Comparison of ENCODE assay signal across 1 cellular context in genomic region chr12:38316391-38317129, GRCh38.
TF ChIP-seq lines count a peak whose summit lies in the region.

TSS of gene ALG10B (plus strand) at chr12:38316774. CDS start at chr12:38316894, 120 bp downstream.

TF ChIP-seq in K562, 482 proteins besides CTCF, POLR2A, EP300 and RAD21 (continued from another document and continues in another):
- no peak for TF ChIP-seq PKNOX1 (IDR thresholded peaks at IDR 0.05)
- no peak for TF ChIP-seq ZBTB17 (CRISPR knock-in tag; IDR thresholded peaks at IDR 0.05)
- no peak for TF ChIP-seq NR2C2 (CRISPR knock-in tag; IDR thresholded peaks at IDR 0.05)
- peak; percentile 66; the same call in 1 of the 2 replicates for TF ChIP-seq NR2C2 (tag; IDR thresholded peaks at IDR 0.05)
- TF ChIP-seq CHD1 (IDR thresholded peaks at IDR 0.05; ENCODE audit: low read length) = no peak
- TF ChIP-seq CBX1 (IDR thresholded peaks at IDR 0.05; ENCODE audit: low read depth) = peak; percentile 73; the same call in 1 of the 2 replicates
- TF ChIP-seq ARID1B (IDR thresholded peaks at IDR 0.05) = no peak
- no peak for TF ChIP-seq FUS (optimal IDR thresholded peaks at IDR 0.05; ENCODE audit: low read depth, low read length)
- TF ChIP-seq CREB1 (IDR thresholded peaks at IDR 0.05) = no peak; the same call in 1 of the 2 replicates
- TF ChIP-seq CREB1 (CRISPR knock-in tag; IDR thresholded peaks at IDR 0.05) = no peak
- TF ChIP-seq ZNF830 (CRISPR knock-in tag; IDR thresholded peaks at IDR 0.05) = no peak
- TF ChIP-seq BCLAF1 (IDR thresholded peaks at IDR 0.05; ENCODE audit: borderline replicate concordance in 1 of 2, control insufficient read depth in 1 of 2, low read depth in 2 of 2, low read length in 1 of 2) = 0 out of 4 replicates have a peak, but pooled peaks of 1 of the 2 experiments have one; percentile 43
- no peak for TF ChIP-seq CC2D1A (IDR thresholded peaks at IDR 0.05)
- no peak for TF ChIP-seq FOXA3 (CRISPR knock-in tag; conservative IDR thresholded peaks at IDR 0.05 in 1 of 2, IDR thresholded peaks at IDR 0.05 in 1 of 2)
- TF ChIP-seq DNMT1 (IDR thresholded peaks at IDR 0.05) = no peak
- TF ChIP-seq ZBTB49 (CRISPR knock-in tag; IDR thresholded peaks at IDR 0.05; ENCODE audit: borderline replicate concordance) = no peak
- no peak for TF ChIP-seq SP2 (IDR thresholded peaks at IDR 0.05; ENCODE audit: extremely low read depth, low read depth, low read length, poor library complexity, severe bottlenecking)
- no peak for TF ChIP-seq ETV6 (IDR thresholded peaks at IDR 0.05; ENCODE audit: borderline replicate concordance in 1 of 2, low read depth in 2 of 2, low read length in 1 of 2)
- no peak for TF ChIP-seq ETV6 (CRISPR knock-in tag; IDR thresholded peaks at IDR 0.05; ENCODE audit: borderline replicate concordance)
- TF ChIP-seq ZNF280A (IDR thresholded peaks at IDR 0.05; ENCODE audit: low read depth, partially characterized antibody) = no peak
- no peak for TF ChIP-seq TARDBP (IDR thresholded peaks at IDR 0.05)
- TF ChIP-seq DMBX1 (CRISPR knock-in tag; IDR thresholded peaks at IDR 0.05; ENCODE audit: borderline replicate concordance) = no peak
- no peak for TF ChIP-seq DDX20 (tag; IDR thresholded peaks at IDR 0.05; ENCODE audit: low read depth)
- no peak for TF ChIP-seq CBFB (CRISPR knock-in tag; IDR thresholded peaks at IDR 0.05)
- no peak for TF ChIP-seq MTF1 (CRISPR knock-in tag; IDR thresholded peaks at IDR 0.05; ENCODE audit: borderline replicate concordance)
- no peak for TF ChIP-seq PCBP2 (IDR thresholded peaks at IDR 0.05; ENCODE audit: low read depth, low read length, poor library complexity, severe bottlenecking)
- no peak for TF ChIP-seq SETDB1 (IDR thresholded peaks at IDR 0.05; ENCODE audit: low read length)
- no peak for TF ChIP-seq ZKSCAN1 (IDR thresholded peaks at IDR 0.05; ENCODE audit: low read depth, low read length)
- no peak for TF ChIP-seq RHOXF2B (CRISPR knock-in tag; conservative IDR thresholded peaks at IDR 0.05)
- no peak for TF ChIP-seq DEAF1 (CRISPR knock-in tag; IDR thresholded peaks at IDR 0.05)
- TF ChIP-seq SMARCE1 (IDR thresholded peaks at IDR 0.05) = no peak
- TF ChIP-seq RFX1 (IDR thresholded peaks at IDR 0.05) = no peak
- TF ChIP-seq SNIP1 (IDR thresholded peaks at IDR 0.05; ENCODE audit: low read depth) = no peak
- no peak for TF ChIP-seq ARID4B (CRISPR knock-in tag; IDR thresholded peaks at IDR 0.05)
- no peak for TF ChIP-seq NR2C1 (IDR thresholded peaks at IDR 0.05)
- no peak for TF ChIP-seq NR2C1 (tag; IDR thresholded peaks at IDR 0.05)
- no peak for TF ChIP-seq ZNF274 (IDR thresholded peaks at IDR 0.05; ENCODE audit: borderline replicate concordance, low read depth, low read length)
- peak; percentile 67 for TF ChIP-seq TAF1 (IDR thresholded peaks at IDR 0.05; ENCODE audit: control insufficient read depth, extremely low read depth, insufficient read depth, low read length, severe bottlenecking)
- no peak for TF ChIP-seq ETS1 (conservative IDR thresholded peaks at IDR 0.05; ENCODE audit: control insufficient read depth, low read depth, low read length)
- TF ChIP-seq SLC30A9 (CRISPR knock-in tag; IDR thresholded peaks at IDR 0.05) = no peak
- TF ChIP-seq HBP1 (CRISPR knock-in tag; IDR thresholded peaks at IDR 0.05) = no peak
- no peak for TF ChIP-seq KHSRP (IDR thresholded peaks at IDR 0.05)
- no peak for TF ChIP-seq KDM5B (IDR thresholded peaks at IDR 0.05; ENCODE audit: insufficient replicate concordance, low read depth, low read length)
- no peak for TF ChIP-seq ZBTB8A (IDR thresholded peaks at IDR 0.05; ENCODE audit: partially characterized antibody)
- no peak for TF ChIP-seq AFF4 (CRISPR knock-in tag; IDR thresholded peaks at IDR 0.05)
